ENCODE assay signal across 1 cellular context in genomic region chr19:50649433-50650391, GRCh38.
TF ChIP-seq lines count a peak whose summit lies in the region.

C19orf81 (plus strand) TSS chr19:50649445; CDS start chr19:50649445, 0 bp downstream.

TF ChIP-seq in K562, 482 proteins besides CTCF, POLR2A, EP300 and RAD21 (continues in another document):
- TF ChIP-seq ZBTB11 (CRISPR knock-in tag; IDR thresholded peaks at IDR 0.05), result peak in 1 of 3 experiments; percentile 51; a peak in 1 of 6 replicates
- TF ChIP-seq ZNF589 (CRISPR knock-in tag; IDR thresholded peaks at IDR 0.05; ENCODE audit: low read depth), result peak; percentile 66; the same call in 1 of the 2 replicates
- peak; percentile 76; the same call in 1 of the 2 replicates for TF ChIP-seq HLTF (IDR thresholded peaks at IDR 0.05)
- TF ChIP-seq NKRF (IDR thresholded peaks at IDR 0.05; ENCODE audit: borderline replicate concordance), result 0 out of 2 replicates have a peak, but pooled peaks have one; percentile 57
- no peak for TF ChIP-seq ZNF140 (CRISPR knock-in tag; IDR thresholded peaks at IDR 0.05)
- TF ChIP-seq ARHGAP35 (IDR thresholded peaks at IDR 0.05; ENCODE audit: partially characterized antibody), result peak; percentile 63
- TF ChIP-seq KLF13 (tag; IDR thresholded peaks at IDR 0.05; ENCODE audit: borderline replicate concordance, low read depth), result no peak
- peak; percentile 82; the same call in 1 of the 2 replicates for TF ChIP-seq OTX1 (CRISPR knock-in tag; IDR thresholded peaks at IDR 0.05)
- no peak for TF ChIP-seq PML (IDR thresholded peaks at IDR 0.05; ENCODE audit: low read length)
- TF ChIP-seq SRSF9 (IDR thresholded peaks at IDR 0.05; ENCODE audit: borderline replicate concordance, low read depth, low read length), result no peak
- TF ChIP-seq ZBTB2 (IDR thresholded peaks at IDR 0.05), result 0 out of 2 replicates have a peak, but pooled peaks have one; percentile 45
- TF ChIP-seq EZH2 (IDR thresholded peaks at IDR 0.05; ENCODE audit: borderline replicate concordance, low read depth, low read length), result no peak
- no peak for TF ChIP-seq ZNF165 (CRISPR knock-in tag; IDR thresholded peaks at IDR 0.05; ENCODE audit: borderline replicate concordance)
- TF ChIP-seq HDAC8 (tag; IDR thresholded peaks at IDR 0.05), result peak; percentile 28; the same call in 1 of the 2 replicates
- TF ChIP-seq NELFE (IDR thresholded peaks at IDR 0.05; ENCODE audit: insufficient read depth, insufficient read length), result no peak
- TF ChIP-seq GABPA (tag; conservative IDR thresholded peaks at IDR 0.05; ENCODE audit: low read depth), result peak; percentile 59
- peak; percentile 36 to 98 for TF ChIP-seq AFF1 (IDR thresholded peaks at IDR 0.05; ENCODE audit: low read depth in 1 of 2, partially characterized antibody in 2 of 2)
- TF ChIP-seq ELF1 (tag; IDR thresholded peaks at IDR 0.05), result peak; percentile 48; the same call in 1 of the 2 replicates
- TF ChIP-seq PTTG1 (tag; IDR thresholded peaks at IDR 0.05; ENCODE audit: low read depth), result no peak
- no peak for TF ChIP-seq MYBL2 (IDR thresholded peaks at IDR 0.05; ENCODE audit: low read depth)
- no peak for TF ChIP-seq MYBL2 (CRISPR knock-in tag; IDR thresholded peaks at IDR 0.05; ENCODE audit: borderline replicate concordance)
- TF ChIP-seq GABPB1 (CRISPR knock-in tag; IDR thresholded peaks at IDR 0.05), result peak; percentile 63
- no peak for TF ChIP-seq GATAD2B (IDR thresholded peaks at IDR 0.05; ENCODE audit: borderline replicate concordance)
- peak; percentile 47 to 68; a peak in 1 of 4 replicates for TF ChIP-seq MLLT1 (IDR thresholded peaks at IDR 0.05)
- TF ChIP-seq TARDBP (IDR thresholded peaks at IDR 0.05), result 0 out of 2 replicates have a peak, but pooled peaks have one; percentile 19
- 0 out of 2 replicates have a peak, but pooled peaks have one; percentile 77 for TF ChIP-seq LARP7 (IDR thresholded peaks at IDR 0.05)
- 0 out of 2 replicates have a peak, but pooled peaks have one; percentile 19 for TF ChIP-seq BCOR (IDR thresholded peaks at IDR 0.05)
- TF ChIP-seq ZNF197 (CRISPR knock-in tag; IDR thresholded peaks at IDR 0.05; ENCODE audit: low read depth), result peak; percentile 78; the same call in 1 of the 2 replicates
- no peak for TF ChIP-seq ZBED1 (IDR thresholded peaks at IDR 0.05)
- no peak for TF ChIP-seq ZNF174 (CRISPR knock-in tag; IDR thresholded peaks at IDR 0.05)
- peak; percentile 99 for TF ChIP-seq HDGF (IDR thresholded peaks at IDR 0.05)
- no peak for TF ChIP-seq U2AF2 (optimal IDR thresholded peaks at IDR 0.05; ENCODE audit: low read depth, low read length)
- peak; percentile 53 for TF ChIP-seq SUPT5H (IDR thresholded peaks at IDR 0.05)
- TF ChIP-seq PHF8 (IDR thresholded peaks at IDR 0.05; ENCODE audit: borderline replicate concordance, low read length), result peak; percentile 34; the same call in 1 of the 2 replicates
- TF ChIP-seq RUNX1 (IDR thresholded peaks at IDR 0.05; ENCODE audit: low read depth), result no peak
- no peak for TF ChIP-seq MAFG (tag; conservative IDR thresholded peaks at IDR 0.05)
- no peak for TF ChIP-seq NR2C2 (CRISPR knock-in tag; IDR thresholded peaks at IDR 0.05)
- peak; percentile 81 for TF ChIP-seq NR2C2 (tag; IDR thresholded peaks at IDR 0.05)
- TF ChIP-seq BRD4 (IDR thresholded peaks at IDR 0.05), result no peak
- TF ChIP-seq ZNF407 (IDR thresholded peaks at IDR 0.05; ENCODE audit: low read depth), result peak; percentile 38; the same call in 1 of the 2 replicates
- TF ChIP-seq STAT5B (CRISPR knock-in tag; IDR thresholded peaks at IDR 0.05), result no peak
- TF ChIP-seq MECOM (CRISPR knock-in tag; IDR thresholded peaks at IDR 0.05), result peak; percentile 30; the same call in 1 of the 2 replicates
- TF ChIP-seq FOXP1 (CRISPR knock-in tag; IDR thresholded peaks at IDR 0.05), result peak; percentile 42; the same call in 1 of the 2 replicates
- peak; percentile 28; the same call in 1 of the 2 replicates for TF ChIP-seq SMARCE1 (IDR thresholded peaks at IDR 0.05)
- TF ChIP-seq ZNF583 (CRISPR knock-in tag; IDR thresholded peaks at IDR 0.05), result no peak
- no peak for TF ChIP-seq ETS2 (tag; IDR thresholded peaks at IDR 0.05; ENCODE audit: borderline replicate concordance, poor library complexity, severe bottlenecking)
- peak; percentile 80 for TF ChIP-seq EHMT2 (IDR thresholded peaks at IDR 0.05)
- peak; percentile 91 for TF ChIP-seq ELF4 (CRISPR knock-in tag; IDR thresholded peaks at IDR 0.05)
